In the genomic region with DNA sequence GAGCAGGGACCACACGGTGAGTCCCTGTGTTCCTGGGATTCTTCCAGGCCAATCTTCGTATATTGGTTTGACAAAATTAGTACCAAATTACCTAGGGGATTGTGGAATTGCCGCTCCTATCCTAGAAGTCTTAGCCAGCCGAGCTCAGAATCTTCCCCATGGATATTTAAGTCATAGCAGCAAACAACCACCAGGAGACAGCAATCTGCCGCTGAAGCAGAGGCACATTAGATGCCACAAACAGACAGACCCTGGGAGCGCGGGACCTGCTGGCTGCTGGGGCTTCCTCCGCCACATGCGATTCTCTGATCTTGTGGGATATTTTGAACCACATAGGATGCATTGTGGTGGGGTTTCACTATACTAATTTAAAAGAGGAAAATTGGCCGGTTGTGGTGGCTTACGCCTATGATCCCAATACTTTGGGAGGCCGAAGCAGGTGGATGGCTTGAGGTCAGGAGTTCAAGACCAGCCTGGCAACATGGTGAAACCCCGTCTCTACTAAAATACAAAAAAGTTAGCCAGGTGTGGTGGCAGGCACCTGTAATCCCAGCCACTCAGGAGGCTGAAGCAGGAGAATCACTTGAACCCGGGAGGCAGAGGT, we compare ENCODE assay signal across 9 cellular contexts. TPM values are rescaled to one million over a fixed set of nuclear protein-coding genes. Genes with fewer than 3 reads are reported as not detected.
DNase-seq lines count a peak whose midpoint lies in the region; ATAC-seq, FAIRE-seq and TF ChIP-seq lines count a peak whose summit lies in the region.
"Had no signal": no experiment of that assay in that cellular context is flagged by ENCODE, and none has a peak within 500 bp of the region (broad histone marks: within the 10 kb centered on the region; RNA-seq: fewer than 3 reads in every experiment).

No MANE protein-coding gene starts in this region.

- no peak for DNase-seq in HCT116 (ENCODE audit: low read depth, low spot score)
- DNase-seq in WTC11 (ENCODE audit: low spot score) = peak; percentile 66
- DNase-seq in islet precursor cell = peak; percentile 72
- no peak for DNase-seq in RCC 7860 (ENCODE audit: low spot score)
- no peak for DNase-seq in DMS153 (lab: John Stamatoyannopoulos, UW)
- no peak for DNase-seq in SKM-1 (lab: John Stamatoyannopoulos, UW; ENCODE audit: unreplicated experiment)

- H3K27me3 Mint-ChIP-seq in WTC11 (ENCODE audit: low read depth) = peaks cover 13% of the 10 kb centered on the region

- H3K9me3 ChIP-seq in BLaER1 = peaks cover 5% of the 10 kb centered on the region; the same call in 1 of the 2 replicates
- H3K9me3 ChIP-seq in HCT116 (ENCODE audit: control insufficient read depth in 1 of 2, insufficient read depth in 1 of 2, low read depth in 1 of 2, low read length in 2 of 2) = no peaks in the 10 kb centered on the region

- no peak overlapping the region for H3K4me3 ChIP-seq in BLaER1
- no peak overlapping the region for H3K4me3 ChIP-seq in HCT116 (replicated peaks in 1 of 2; ENCODE audit: low read depth in 1 of 2, low read length in 2 of 2)
- H3K4me3 ChIP-seq: dorsolateral prefrontal cortex had no signal

- intact Hi-C loops in HCT116 (cut with micrococcal nuclease) = loop anchor here (5.0 kb wide), 1 partner anchor 51 kb away; no protein-coding TSS in a partner anchor

- FAIRE-seq in RCC 7860 (lab: Jason Lieb, UNC) = no peak

- no peaks in the 10 kb centered on the region for H3K79me2 ChIP-seq in HCT116 (ENCODE audit: insufficient read depth, low read length)

- POLR2A ChIA-PET in HCT116 (lab: Charles Lee) = no interaction called here
- POLR2A ChIA-PET in WTC11 (lab: Charles Lee) = interaction anchor here (0.6 kb wide), 1 partner anchor 16 kb away, joined by 3 read pairs; no protein-coding TSS in a partner anchor

- no peak overlapping the region for H3K4me3 Mint-ChIP-seq in WTC11

- peak; percentile 66 for ATAC-seq in HCT116
- peak; percentile 78 for ATAC-seq in WTC11
- ATAC-seq in GM18498 (IDR thresholded peaks at IDR 0.05; ENCODE audit: unreplicated experiment) = no peak

- no peaks in the 10 kb centered on the region for H4K20me1 ChIP-seq in BLaER1
- H4K20me1 ChIP-seq in HCT116 (ENCODE audit: insufficient read depth) = no peaks in the 10 kb centered on the region

- H3K27me3 ChIP-seq in BLaER1 = no peaks in the 10 kb centered on the region
- H3K27me3 ChIP-seq in HCT116 (ENCODE audit: insufficient read depth, low read length) = no peaks in the 10 kb centered on the region

- RAD21 ChIA-PET in HCT116 (lab: Charles Lee; ENCODE audit: low non-redundant PET in 1 of 2, low total read pairs in 2 of 2, uncharacterized antibody in 2 of 2, unreplicated experiment in 2 of 2) = no interaction called here

- H3K9ac ChIP-seq in BLaER1 (no peak overlapping the region), HCT116 (ENCODE audit: low read length) (no peak overlapping the region)

- no peaks in the 10 kb centered on the region for H3K36me3 Mint-ChIP-seq in WTC11

- H3K9me2 ChIP-seq in HCT116 (ENCODE audit: insufficient read depth) = no peaks in the 10 kb centered on the region

- H3K4me2 ChIP-seq in BLaER1 (peak overlapping the region; percentile 24; the same call in 1 of the 2 replicates), HCT116 (ENCODE audit: low read length) (no peak overlapping the region)

- TF ChIP-seq CTCF in HCT116 (IDR thresholded peaks at IDR 0.05 in 2 of 3, conservative IDR thresholded peaks at IDR 0.05 in 1 of 3; ENCODE audit: borderline replicate concordance in 1 of 3, insufficient read depth in 1 of 3, low read depth in 2 of 3, low read length in 2 of 3) = peak in 2 of 3 experiments; percentile 60 to 66; a peak in 4 of 6 replicates
- peak; percentile 50 for TF ChIP-seq CTCF in WTC11 (IDR thresholded peaks at IDR 0.05)

- peaks cover 7% of the 10 kb centered on the region for H3K4me1 ChIP-seq in BLaER1
- peaks cover 0 to 5% of the 10 kb centered on the region in 2 experiments; a peak in 2 of 4 replicates for H3K4me1 ChIP-seq in HCT116 (ENCODE audit: control insufficient read depth in 1 of 2, insufficient read depth in 2 of 2, low read length in 2 of 2)

- peaks cover 6% of the 10 kb centered on the region; the same call in 1 of the 2 replicates for H3K9me3 Mint-ChIP-seq in WTC11

- H3K27ac ChIP-seq in BLaER1 (no peak overlapping the region), HCT116 (ENCODE audit: low read depth, low read length) (no peak overlapping the region)
- H3K27ac ChIP-seq: dorsolateral prefrontal cortex had no signal

- TF ChIP-seq POLR2A in HCT116 (IDR thresholded peaks at IDR 0.05; ENCODE audit: borderline replicate concordance, extremely low read depth, insufficient read depth, insufficient read length) = no peak

- H3K36me3 ChIP-seq in BLaER1 = no peaks in the 10 kb centered on the region
- no peaks in the 10 kb centered on the region for H3K36me3 ChIP-seq in HCT116 (ENCODE audit: control insufficient read depth in 1 of 2, insufficient read depth in 2 of 2, low read length in 2 of 2)

- TF ChIP-seq RAD21 in HCT116 (IDR thresholded peaks at IDR 0.05; ENCODE audit: low read depth) = peak; percentile 26; the same call in 1 of the 2 replicates

- no peak overlapping the region for H3K27ac Mint-ChIP-seq in WTC11

- BruUV-seq in HCT116 (replicated peaks; lab: Mats Ljungman, UMichigan) = no TSS peak

- peak overlapping the region; percentile 78 for H2AFZ ChIP-seq in HCT116 (ENCODE audit: low read depth, low read length, poor library complexity, severe bottlenecking)

- no peaks in the 10 kb centered on the region for H3K4me1 Mint-ChIP-seq in WTC11

- CTCF ChIA-PET in HCT116 (lab: Charles Lee) = interaction anchor here (0.6 to 3.0 kb wide), 9 partner anchors 9 to 271 kb away, joined by 3 to 38 read pairs (median 5); no protein-coding TSS in a partner anchor
- CTCF ChIA-PET in WTC11 (lab: Charles Lee) = interaction anchor here (0.6 to 2.8 kb wide), 38 partner anchors 8 to 1219 kb away, joined by 3 to 90 read pairs (median 4); partner anchors contain the start of gene ZBTB43

TF ChIP-seq in HCT116, 20 proteins besides CTCF, POLR2A, EP300 and RAD21 (continues in another document):
- no peak for TF ChIP-seq ZFX (IDR thresholded peaks at IDR 0.05)
- TF ChIP-seq, protein P1, sequence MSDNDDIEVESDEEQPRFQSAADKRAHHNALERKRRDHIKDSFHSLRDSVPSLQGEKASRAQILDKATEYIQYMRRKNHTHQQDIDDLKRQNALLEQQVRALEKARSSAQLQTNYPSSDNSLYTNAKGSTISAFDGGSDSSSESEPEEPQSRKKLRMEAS (IDR thresholded peaks at IDR 0.05) = no peak
- no peak for TF ChIP-seq EGR1 (IDR thresholded peaks at IDR 0.05; ENCODE audit: low read depth)
- no peak for TF ChIP-seq EZH2phosphoT487 (IDR thresholded peaks at IDR 0.05; ENCODE audit: borderline replicate concordance)
- no peak for TF ChIP-seq ZNF274 (IDR thresholded peaks at IDR 0.05; ENCODE audit: low read depth, low read length)
- TF ChIP-seq SRF (IDR thresholded peaks at IDR 0.05; ENCODE audit: low read depth) = no peak
- TF ChIP-seq EZH2 (IDR thresholded peaks at IDR 0.05) = no peak
- TF ChIP-seq POLR2AphosphoS5 (IDR thresholded peaks at IDR 0.05; ENCODE audit: low read depth, low read length) = no peak
- TF ChIP-seq JUND (IDR thresholded peaks at IDR 0.05) = no peak
- no peak for TF ChIP-seq YY1 (IDR thresholded peaks at IDR 0.05; ENCODE audit: extremely low read depth, insufficient replicate concordance, low read depth, low read length)
- TF ChIP-seq, protein P2, sequence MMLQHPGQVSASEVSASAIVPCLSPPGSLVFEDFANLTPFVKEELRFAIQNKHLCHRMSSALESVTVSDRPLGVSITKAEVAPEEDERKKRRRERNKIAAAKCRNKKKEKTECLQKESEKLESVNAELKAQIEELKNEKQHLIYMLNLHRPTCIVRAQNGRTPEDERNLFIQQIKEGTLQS (IDR thresholded peaks at IDR 0.05) = no peak
- TF ChIP-seq SP1 (IDR thresholded peaks at IDR 0.05; ENCODE audit: low read depth) = no peak
- no peak for TF ChIP-seq CBX3 (IDR thresholded peaks at IDR 0.05; ENCODE audit: low read depth)

TF ChIP-seq in WTC11, 78 proteins besides CTCF, POLR2A, EP300 and RAD21 (continues in another document):
- TF ChIP-seq PRRX2 (CRISPR knock-in tag; IDR thresholded peaks at IDR 0.05) (no peak), ZNF281 (CRISPR knock-in tag; IDR thresholded peaks at IDR 0.05) (no peak)
- TF ChIP-seq, protein P1 (CRISPR knock-in tag; IDR thresholded peaks at IDR 0.05) = no peak

RNA-seq across cellular contexts. Expression of gene ZBTB43, which starts 31.7 kb away (rescaled TPM):
- total RNA-seq in HCT116 (2021; ENCODE audit: unreplicated experiment) = 15.4 TPM
- polyA plus RNA-seq in HCT116 (2012) = 3.2 and 4.3 TPM in 2 replicates
- 13.6 to 23.8 TPM (median 14.7 TPM) in 3 replicates for total RNA-seq in WTC11 (2021)

Comparison
In these comparisons a context has a peak if more than half of its experiments do, and no peak if none do; other contexts are left out.
1. DNase-seq: peak in WTC11 (single experiment) and islet precursor cell (single experiment); none in HCT116 (single experiment), RCC 7860 (single experiment), DMS153 (single experiment) and SKM-1 (single experiment).